1 cellular context compared by ENCODE assay signal in the genomic region with DNA sequence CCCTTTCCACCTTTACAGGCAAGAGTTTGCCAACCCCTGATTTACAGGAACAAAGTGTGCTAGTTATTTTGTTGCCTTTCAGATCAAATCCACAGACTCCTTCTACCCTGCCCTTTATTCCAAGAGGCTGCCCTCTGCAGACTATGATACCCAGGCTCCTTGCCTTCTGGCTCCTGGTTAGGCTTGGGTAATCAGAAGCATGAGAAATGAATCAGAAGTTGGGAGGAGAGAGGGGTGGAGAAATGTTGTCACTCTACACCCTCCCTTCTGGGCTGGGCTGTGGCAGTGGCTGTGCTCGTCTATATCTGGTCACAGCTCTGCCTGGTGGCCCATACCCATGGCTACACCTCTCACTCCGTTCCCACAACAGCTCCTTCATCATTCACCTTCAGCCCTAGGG.
TF ChIP-seq lines count a peak whose summit lies in the region.

No MANE protein-coding gene starts in this region.

TF ChIP-seq in K562, 482 proteins besides CTCF, POLR2A, EP300 and RAD21 (continued from another document):
- TF ChIP-seq, protein P1, sequence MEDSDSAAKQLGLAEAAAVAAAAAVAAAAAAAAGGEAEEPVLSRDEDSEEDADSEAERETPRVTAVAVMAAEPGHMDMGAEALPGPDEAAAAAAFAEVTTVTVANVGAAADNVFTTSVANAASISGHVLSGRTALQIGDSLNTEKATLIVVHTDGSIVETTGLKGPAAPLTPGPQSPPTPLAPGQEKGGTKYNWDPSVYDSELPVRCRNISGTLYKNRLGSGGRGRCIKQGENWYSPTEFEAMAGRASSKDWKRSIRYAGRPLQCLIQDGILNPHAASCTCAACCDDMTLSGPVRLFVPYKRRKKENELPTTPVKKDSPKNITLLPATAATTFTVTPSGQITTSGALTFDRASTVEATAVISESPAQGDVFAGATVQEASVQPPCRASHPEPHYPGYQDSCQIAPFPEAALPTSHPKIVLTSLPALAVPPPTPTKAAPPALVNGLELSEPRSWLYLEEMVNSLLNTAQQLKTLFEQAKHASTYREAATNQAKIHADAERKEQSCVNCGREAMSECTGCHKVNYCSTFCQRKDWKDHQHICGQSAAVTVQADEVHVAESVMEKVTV (CRISPR knock-in tag; IDR thresholded peaks at IDR 0.05), result 0 out of 2 replicates have a peak, but pooled peaks have one; percentile 29
- 0 out of 2 replicates have a peak, but pooled peaks have one; percentile 16 for TF ChIP-seq JUND (IDR thresholded peaks at IDR 0.05; ENCODE audit: borderline replicate concordance, low read depth, low read length)
- TF ChIP-seq JUND (tag; IDR thresholded peaks at IDR 0.05; ENCODE audit: borderline replicate concordance, low read depth, low read length), result peak; percentile 24; the same call in 1 of the 3 replicates
- TF ChIP-seq, protein P2, sequence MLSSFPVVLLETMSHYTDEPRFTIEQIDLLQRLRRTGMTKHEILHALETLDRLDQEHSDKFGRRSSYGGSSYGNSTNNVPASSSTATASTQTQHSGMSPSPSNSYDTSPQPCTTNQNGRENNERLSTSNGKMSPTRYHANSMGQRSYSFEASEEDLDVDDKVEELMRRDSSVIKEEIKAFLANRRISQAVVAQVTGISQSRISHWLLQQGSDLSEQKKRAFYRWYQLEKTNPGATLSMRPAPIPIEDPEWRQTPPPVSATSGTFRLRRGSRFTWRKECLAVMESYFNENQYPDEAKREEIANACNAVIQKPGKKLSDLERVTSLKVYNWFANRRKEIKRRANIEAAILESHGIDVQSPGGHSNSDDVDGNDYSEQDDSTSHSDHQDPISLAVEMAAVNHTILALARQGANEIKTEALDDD (IDR thresholded peaks at IDR 0.05), result peak; percentile 67; the same call in 1 of the 2 replicates
- TF ChIP-seq FOSL1 (tag; conservative IDR thresholded peaks at IDR 0.05), result peak; percentile 33; the same call in 1 of the 2 replicates
- TF ChIP-seq CREB1 (IDR thresholded peaks at IDR 0.05), result no peak
- no peak for TF ChIP-seq CREB1 (CRISPR knock-in tag; IDR thresholded peaks at IDR 0.05)
- TF ChIP-seq, protein P3, sequence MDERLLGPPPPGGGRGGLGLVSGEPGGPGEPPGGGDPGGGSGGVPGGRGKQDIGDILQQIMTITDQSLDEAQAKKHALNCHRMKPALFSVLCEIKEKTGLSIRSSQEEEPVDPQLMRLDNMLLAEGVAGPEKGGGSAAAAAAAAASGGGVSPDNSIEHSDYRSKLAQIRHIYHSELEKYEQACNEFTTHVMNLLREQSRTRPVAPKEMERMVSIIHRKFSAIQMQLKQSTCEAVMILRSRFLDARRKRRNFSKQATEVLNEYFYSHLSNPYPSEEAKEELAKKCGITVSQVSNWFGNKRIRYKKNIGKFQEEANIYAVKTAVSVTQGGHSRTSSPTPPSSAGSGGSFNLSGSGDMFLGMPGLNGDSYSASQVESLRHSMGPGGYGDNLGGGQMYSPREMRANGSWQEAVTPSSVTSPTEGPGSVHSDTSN (CRISPR knock-in tag; IDR thresholded peaks at IDR 0.05; ENCODE audit: low read depth), result no peak
- TF ChIP-seq, protein P3 (tag; conservative IDR thresholded peaks at IDR 0.05; ENCODE audit: low read depth), result 0 out of 2 replicates have a peak, but pooled peaks have one; percentile 9
- no peak for TF ChIP-seq MTA3 (IDR thresholded peaks at IDR 0.05; ENCODE audit: borderline replicate concordance)
- no peak for TF ChIP-seq TAF1 (IDR thresholded peaks at IDR 0.05; ENCODE audit: control insufficient read depth, extremely low read depth, insufficient read depth, low read length, severe bottlenecking)
